8 cellular contexts compared by ENCODE assay signal in genomic region chr2:207423886-207424285, GRCh38.
DNase-seq lines count a peak whose midpoint lies in the region; ATAC-seq lines count a peak whose summit lies in the region.

No MANE protein-coding gene starts in this region.

- ATAC-seq in GM21390 (IDR thresholded peaks at IDR 0.05; ENCODE audit: unreplicated experiment) = peak; percentile 95
- peak; percentile 81 for ATAC-seq in HG03575 (IDR thresholded peaks at IDR 0.05; ENCODE audit: extremely low read depth, insufficient number of reproducible peaks, low FRiP score, unreplicated experiment)

- DNase-seq in GF-D8 (lab: John Stamatoyannopoulos, UW) = peak; percentile 69
- peak; percentile 62 for DNase-seq in activated CD8-positive, alpha-beta memory T cell treated with anti-CD3 and anti-CD28 coated beads, Interleukin-2, amount 50 U/mL, for 48 hours
- peak; percentile 14 to 19 for DNase-seq in stimulated activated CD4-positive, alpha-beta T cell treated with anti-CD3 and anti-CD28 coated beads, Interleukin-2, amount 100 ng/mL, for 48 hours
- DNase-seq in NCI-H187 treated with DMSO at 0.1 percent for 48 hours (lab: John Stamatoyannopoulos, UW) = no peak
- no peak for DNase-seq in SHP77 treated with DMSO at 0.1 percent for 48 hours (lab: John Stamatoyannopoulos, UW)
- DNase-seq in LoVo (ENCODE audit: low spot score) = no peak

Comparison
In these comparisons a context has a peak if more than half of its experiments do, and no peak if none do; other contexts are left out.
1. DNase-seq: peak in GF-D8 (single experiment), activated CD8-positive, alpha-beta memory T cell treated with anti-CD3 and anti-CD28 coated beads, Interleukin-2, amount 50 U/mL, for 48 hours (single experiment) and stimulated activated CD4-positive, alpha-beta T cell treated with anti-CD3 and anti-CD28 coated beads, Interleukin-2, amount 100 ng/mL, for 48 hours (2 of 2); none in NCI-H187 treated with DMSO at 0.1 percent for 48 hours (single experiment), SHP77 treated with DMSO at 0.1 percent for 48 hours (single experiment) and LoVo (single experiment).